In the genomic region with DNA sequence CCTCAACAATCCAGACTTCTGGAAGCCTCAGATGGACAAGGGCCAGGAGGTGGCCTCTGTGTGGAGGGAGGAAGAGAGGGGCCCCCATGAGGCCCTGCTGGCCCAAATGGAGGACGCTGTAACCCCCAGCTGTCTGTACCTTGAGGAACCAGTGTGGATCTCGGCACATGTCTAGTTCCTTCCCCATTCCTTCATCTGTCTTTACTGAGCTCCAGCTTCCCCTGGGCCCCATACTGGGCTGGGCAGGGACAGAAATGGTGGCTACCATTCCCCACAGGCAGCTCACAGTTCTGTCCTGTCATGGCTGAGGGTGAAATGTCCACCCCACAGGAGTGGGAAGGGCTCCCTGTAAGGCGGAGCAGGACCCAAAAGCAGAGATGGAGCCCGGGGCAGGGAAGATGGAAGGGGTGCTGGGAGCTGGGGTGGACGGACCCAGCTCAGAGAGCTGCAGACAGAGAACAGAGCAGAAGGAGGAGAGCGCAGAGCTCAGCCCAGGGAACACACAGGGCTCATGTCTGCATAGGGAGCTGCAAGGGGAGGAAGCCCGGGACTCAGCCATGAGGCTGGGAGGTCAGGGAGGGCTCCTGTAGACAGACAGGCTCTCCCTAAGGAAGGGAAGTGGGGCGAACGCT, we compare ENCODE assay signal across 22 cellular contexts. TPM values are rescaled to one million over a fixed set of nuclear protein-coding genes. Genes with fewer than 3 reads are reported as not detected.
DNase-seq lines count a peak whose midpoint lies in the region; ATAC-seq and TF ChIP-seq lines count a peak whose summit lies in the region.
"Had no signal": no experiment of that assay in that cellular context is flagged by ENCODE, and none has a peak within 500 bp of the region (broad histone marks: within the 10 kb centered on the region; RNA-seq: fewer than 3 reads in every experiment).

No MANE protein-coding gene starts in this region.

- peak overlapping the region; percentile 37; the same call in 1 of the 2 replicates for H3K4ac ChIP-seq in IMR-90 (ENCODE audit: low read depth, low read length)

- H4K5ac ChIP-seq in IMR-90 (ENCODE audit: low read depth, low read length) = no peak overlapping the region

- no peak overlapping the region for H2BK15ac ChIP-seq in IMR-90 (ENCODE audit: low read depth, low read length)

- H3K9me3 ChIP-seq in IMR-90 (ENCODE audit: control insufficient read depth, insufficient read depth, low read length) = no peaks in the 10 kb centered on the region
- H3K9me3 ChIP-seq in spleen = no peaks in the 10 kb centered on the region
- no peaks in the 10 kb centered on the region for H3K9me3 ChIP-seq in SK-N-SH

- TF ChIP-seq EP300 in SK-N-SH (IDR thresholded peaks at IDR 0.05; ENCODE audit: borderline replicate concordance in 1 of 2, low read depth in 1 of 2, low read length in 1 of 2) = no peak

- H2AK5ac ChIP-seq in IMR-90 (ENCODE audit: low read depth, low read length) = peak overlapping the region; percentile 14; the same call in 1 of the 2 replicates

- H3K9me2 ChIP-seq in SK-N-SH = no peaks in the 10 kb centered on the region

- CTCF ChIA-PET in activated CD4-positive, alpha-beta T cell treated with anti-CD3 and anti-CD28 coated beads, Interleukin-2, amount 10 ng/mL, durations not matched to agents 7 days and 5 days (lab: Charles Lee) = interaction anchor here (0.6 kb wide), 1 partner anchor 238 kb away, joined by 4 read pairs; no protein-coding TSS in a partner anchor
- CTCF ChIA-PET in IMR-90 (lab: Yijun Ruan, JAX) (no interaction called here), SK-N-SH (lab: Yijun Ruan, JAX) (no interaction called here)

- H3K27ac Mint-ChIP-seq in activated CD4-positive, alpha-beta T cell treated with anti-CD3 and anti-CD28 coated beads, Interleukin-2, amount 10 ng/mL, durations not matched to agents 7 days and 5 days = peak overlapping the region; percentile 61
- peak overlapping the region; percentile 59 for H3K27ac Mint-ChIP-seq in mesothelial cell of epicardium
- H3K27ac Mint-ChIP-seq: CD4-positive, alpha-beta T cell had no signal

- H2BK120ac ChIP-seq in IMR-90 (ENCODE audit: low read depth, low read length) = 0 out of 2 replicates have a peak overlapping the region, but pooled peaks have one; percentile 43

- no peak overlapping the region for H3K18ac ChIP-seq in IMR-90 (ENCODE audit: low read depth, low read length)

- H2BK5ac ChIP-seq in IMR-90 (ENCODE audit: low read depth, low read length, poor library complexity, severe bottlenecking) = no peak overlapping the region

- H4K91ac ChIP-seq in IMR-90 (ENCODE audit: insufficient read depth, low read depth, low read length) = no peak overlapping the region

- no peak overlapping the region for H3K9ac ChIP-seq in IMR-90 (ENCODE audit: low read depth, low read length)
- no peak overlapping the region for H3K9ac ChIP-seq in SK-N-SH

- no peak for ATAC-seq in IMR-90 (ENCODE audit: low read depth)
- ATAC-seq in GM19455 (IDR thresholded peaks at IDR 0.05; ENCODE audit: unreplicated experiment) = no peak
- ATAC-seq: GM12878 had no signal

- POLR2A ChIA-PET in activated CD4-positive, alpha-beta T cell treated with anti-CD3 and anti-CD28 coated beads, Interleukin-2, amount 10 ng/mL, durations not matched to agents 7 days and 5 days (lab: Charles Lee) = interaction anchor here (0.6 kb wide), 1 partner anchor 25 kb away, joined by 4 read pairs; no protein-coding TSS in a partner anchor
- POLR2A ChIA-PET in IMR-90 (lab: Charles Lee; ENCODE audit: unreplicated experiment) = no interaction called here
- POLR2A ChIA-PET in SK-N-SH (lab: Yijun Ruan, JAX) = no interaction called here

- no peak overlapping the region for H3K4me2 ChIP-seq in IMR-90 (ENCODE audit: low read depth, low read length)
- H3K4me2 ChIP-seq in SK-N-SH = no peak overlapping the region

- H3K9me1 ChIP-seq in IMR-90 (ENCODE audit: insufficient read depth, low read length) = peaks cover 10% of the 10 kb centered on the region

- no peak overlapping the region for H2BK20ac ChIP-seq in IMR-90 (ENCODE audit: low read depth, low read length)

- TF ChIP-seq CTCF in IMR-90 (conservative IDR thresholded peaks at IDR 0.05; ENCODE audit: low read depth, low read length) (no peak), mesothelial cell of epicardium (IDR thresholded peaks at IDR 0.05; ENCODE audit: unreplicated experiment) (no peak), spleen (IDR thresholded peaks at IDR 0.05 in 8 of 11, conservative IDR thresholded peaks at IDR 0.05 in 3 of 11) (no peak), SK-N-SH (IDR thresholded peaks at IDR 0.05) (no peak)

- H3K36me3 ChIP-seq in IMR-90 (ENCODE audit: control insufficient read depth, insufficient read depth, low read length) = no peaks in the 10 kb centered on the region
- H3K36me3 ChIP-seq in spleen = no peaks in the 10 kb centered on the region
- no peaks in the 10 kb centered on the region for H3K36me3 ChIP-seq in SK-N-SH (replicated peaks in 1 of 2; ENCODE audit: control insufficient read depth in 1 of 2, insufficient read depth in 2 of 2, low read length in 1 of 2)

- intact Hi-C loops in IMR-90 (cut with micrococcal nuclease) = no loop called here
- intact Hi-C loops in spleen (cut with DNase I; ENCODE audit: low total_unique reads) = no loop called here

- H3K27me3 ChIP-seq in IMR-90 (ENCODE audit: control insufficient read depth, insufficient read depth, low read length) (peaks cover 6% of the 10 kb centered on the region; the same call in 1 of the 2 replicates), spleen (replicated peaks in 1 of 7) (no peaks in the 10 kb centered on the region), SK-N-SH (ENCODE audit: insufficient read depth) (no peaks in the 10 kb centered on the region; the same call in 1 of the 2 replicates)

- H3K27me3 Mint-ChIP-seq in activated CD4-positive, alpha-beta T cell treated with anti-CD3 and anti-CD28 coated beads, Interleukin-2, amount 10 ng/mL, durations not matched to agents 7 days and 5 days = no peaks in the 10 kb centered on the region
- no peaks in the 10 kb centered on the region for H3K27me3 Mint-ChIP-seq in mesothelial cell of epicardium (ENCODE audit: low read depth)
- H3K27me3 Mint-ChIP-seq: CD4-positive, alpha-beta T cell had no signal

- H3K27ac ChIP-seq in IMR-90 (ENCODE audit: insufficient read depth, low read length) = no peak overlapping the region
- H3K27ac ChIP-seq in spleen = no peak overlapping the region
- no peak overlapping the region for H3K27ac ChIP-seq in SK-N-SH (ENCODE audit: low read depth in 2 of 2, low read length in 1 of 2)

- H3K79me2 ChIP-seq in SK-N-SH (ENCODE audit: insufficient read depth) = no peaks in the 10 kb centered on the region

- BruUV-seq in IMR-90 (replicated peaks; lab: Mats Ljungman, UMichigan) = no TSS peak

- no peaks in the 10 kb centered on the region for H3K9me3 Mint-ChIP-seq in activated CD4-positive, alpha-beta T cell treated with anti-CD3 and anti-CD28 coated beads, Interleukin-2, amount 10 ng/mL, durations not matched to agents 7 days and 5 days
- H3K9me3 Mint-ChIP-seq in mesothelial cell of epicardium = no peaks in the 10 kb centered on the region
- H3K9me3 Mint-ChIP-seq: CD4-positive, alpha-beta T cell had no signal

- TF ChIP-seq RAD21 in IMR-90 (IDR thresholded peaks at IDR 0.05; ENCODE audit: low read length) = no peak
- no peak for TF ChIP-seq RAD21 in SK-N-SH (IDR thresholded peaks at IDR 0.05; ENCODE audit: low read length)

- no peak for DNase-seq in activated CD4-positive, alpha-beta T cell treated with anti-CD3 and anti-CD28 coated beads, Interleukin-2, amount 10 ng/mL, durations not matched to agents 7 days and 5 days
- no peak for DNase-seq in activated CD4-positive, alpha-beta T cell treated with anti-CD3 and anti-CD28 coated beads for 1 hour
- no peak for DNase-seq in IMR-90
- DNase-seq in mesothelial cell of epicardium (ENCODE audit: low spot score in 2 of 2, unreplicated experiment in 2 of 2) = no peak
- DNase-seq in spleen = peak; percentile 68
- no peak for DNase-seq in SK-N-SH
- DNase-seq in T-helper 2 cell = no peak
- DNase-seq: 8988T; CD4-positive, alpha-beta T cell; DMS153; GF-D8; GOT3; KBM-7; NCI-H1105 treated with DMSO at 0.1 percent for 48 hours; NCI-H187; NCI-H2107; NCI-H510A; NCI-H774; SHP77 had no signal

- dilution Hi-C loops in IMR-90 (cut with HindIII; ENCODE audit: low sequenced_read_pairs, unreplicated experiment) = no loop called here

- H3K4me1 ChIP-seq in IMR-90 (ENCODE audit: control insufficient read depth, insufficient read depth, low read length) (peaks cover 12% of the 10 kb centered on the region), spleen (peaks cover 0 to 6% (median 0%) of the 10 kb centered on the region in 6 donors), SK-N-SH (ENCODE audit: control insufficient read depth in 1 of 2, insufficient read depth in 2 of 2, low read depth in 1 of 2, low read length in 1 of 2) (peaks cover 0 to 10% of the 10 kb centered on the region in 2 experiments; a peak in 1 of 4 replicates)

- peak overlapping the region; percentile 42 for H2AK9ac ChIP-seq in IMR-90 (replicated peaks; ENCODE audit: low read depth, low read length, poor library complexity)

- no peak overlapping the region for H3K4me3 Mint-ChIP-seq in activated CD4-positive, alpha-beta T cell treated with anti-CD3 and anti-CD28 coated beads, Interleukin-2, amount 10 ng/mL, durations not matched to agents 7 days and 5 days
- no peak overlapping the region for H3K4me3 Mint-ChIP-seq in mesothelial cell of epicardium
- H3K4me3 Mint-ChIP-seq: CD4-positive, alpha-beta T cell had no signal

- H2AFZ ChIP-seq in IMR-90 (replicated peaks; ENCODE audit: low read length, poor library complexity) (peak overlapping the region; percentile 32), SK-N-SH (ENCODE audit: low read depth) (no peak overlapping the region)

- no peaks in the 10 kb centered on the region for H3F3A ChIP-seq in SK-N-SH (replicated peaks; ENCODE audit: insufficient read depth)

- H3K4me3 ChIP-seq in IMR-90 (ENCODE audit: insufficient read depth, low read depth, low read length) (no peak overlapping the region), spleen (no peak overlapping the region), SK-N-SH (ENCODE audit: low read depth in 2 of 2, low read length in 1 of 2) (no peak overlapping the region)
- H3K4me3 ChIP-seq: GM12878 had no signal

- no peaks in the 10 kb centered on the region for H3K4me1 Mint-ChIP-seq in activated CD4-positive, alpha-beta T cell treated with anti-CD3 and anti-CD28 coated beads, Interleukin-2, amount 10 ng/mL, durations not matched to agents 7 days and 5 days
- peaks cover 8% of the 10 kb centered on the region for H3K4me1 Mint-ChIP-seq in mesothelial cell of epicardium

- H3K23ac ChIP-seq in IMR-90 (ENCODE audit: low read depth, low read length) = no peak overlapping the region

- H3K36me3 Mint-ChIP-seq in activated CD4-positive, alpha-beta T cell treated with anti-CD3 and anti-CD28 coated beads, Interleukin-2, amount 10 ng/mL, durations not matched to agents 7 days and 5 days (ENCODE audit: low read depth) = no peaks in the 10 kb centered on the region
- H3K36me3 Mint-ChIP-seq in mesothelial cell of epicardium = no peaks in the 10 kb centered on the region

- H4K20me1 ChIP-seq in IMR-90 (ENCODE audit: insufficient read depth, low read length) (no peaks in the 10 kb centered on the region), SK-N-SH (ENCODE audit: insufficient read depth) (no peaks in the 10 kb centered on the region)

- in situ Hi-C loops in IMR-90 (cut with MboI; ENCODE audit: low sequenced_read_pairs) = no loop called here

- no peak for TF ChIP-seq POLR2A in IMR-90 (IDR thresholded peaks at IDR 0.05; ENCODE audit: low read depth, low read length)
- TF ChIP-seq POLR2A in spleen (IDR thresholded peaks at IDR 0.05) = no peak

- no peak overlapping the region for H4K8ac ChIP-seq in IMR-90 (ENCODE audit: low read depth in 2 of 2, low read length in 2 of 2)

- H3K56ac ChIP-seq in IMR-90 (ENCODE audit: extremely low read depth, insufficient read depth, low read length) = no peak overlapping the region

- WGBS in IMR-90 (ENCODE audit: extremely low coverage in 2 of 2, insufficient read length in 1 of 2), 2 experiments = 87% methylated on average over 4 of the region's 9 CpGs; no CpG with 5 or more reads in 1 of the 2 experiments
- 74 to 83% (median 79%) methylated on average over 9 of the region's 9 CpGs for WGBS in spleen, 5 donors
- WGBS in SK-N-SH (ENCODE audit: low lambda C conversion rate) = 77% methylated on average over 4 of the region's 9 CpGs

- H3K79me1 ChIP-seq in IMR-90 (ENCODE audit: low read depth in 1 of 2, low read length in 2 of 2) = no peaks in the 10 kb centered on the region; a peak in 1 of 4 replicates

- H3K14ac ChIP-seq in IMR-90 (replicated peaks; ENCODE audit: low read depth, low read length) = no peak overlapping the region

RNA-seq across cellular contexts. Expression of gene ANTXRL, which starts 22.8 kb away (rescaled TPM):
- under 1 TPM; 0.52 to 0.57 TPM for total RNA-seq in activated CD4-positive, alpha-beta T cell treated with anti-CD3 and anti-CD28 coated beads, Interleukin-2, amount 10 ng/mL, durations not matched to agents 7 days and 5 days
- total RNA-seq in IMR-90 (2012; rRNA removed) (not detected in 2 replicates), mesothelial cell of epicardium (not detected in 3 replicates), spleen (1 to 10 TPM in 1 of 7 donors, under 1 TPM in 4, not detected in 2; 0.20 to 1.1 (median 0.42) TPM)
- polyA plus RNA-seq in IMR-90 (2012; rRNA removed) (not detected in 2 replicates), spleen (under 1 TPM in 2 of 3 donors, not detected in 1; 0.03 to 0.42 TPM), SK-N-SH (2012; rRNA removed) (not detected in 2 replicates)
- polyA plus RNA-seq in IMR-90 (2012; cell fraction: cytosol; rRNA removed) = not detected in 2 replicates
- polyA plus RNA-seq in IMR-90 (2012; cell fraction: nucleus; rRNA removed; ENCODE audit: low replicate concordance) = 0.03 TPM in 1 of 2 replicates, not detected in the other
- not detected in 2 replicates for polyA plus RNA-seq in SK-N-SH (2012; cell fraction: cytosol; rRNA removed)
- 0.02 TPM in 1 of 2 replicates, not detected in the other for polyA plus RNA-seq in SK-N-SH (2012; cell fraction: nucleus; rRNA removed)
- total RNA-seq: CD4-positive, alpha-beta T cell; GM12878 had no signal
- polyA plus RNA-seq: AG04450, GM12878 had no signal
